Comparison of ENCODE assay signal across 8 cellular contexts in genomic region chr3:94062513-94063404, GRCh38. TPM values are rescaled to one million over a fixed set of nuclear protein-coding genes. Genes with fewer than 3 reads are reported as not detected.
DNase-seq lines count a peak whose midpoint lies in the region; ATAC-seq and TF ChIP-seq lines count a peak whose summit lies in the region.

Gene DHFR2 (minus strand): TSS chr3:94062916. CDS start chr3:94061511, 1,405 bp downstream.
Gene NSUN3 (plus strand): TSS chr3:94063061. CDS start chr3:94063127, 66 bp downstream.

- no peaks in the 10 kb centered on the region; a peak in 1 of 22 replicates for H4K20me1 ChIP-seq in BLaER1 treated with 17β-estradiol and CSF1 and Interleukin-3, amounts not matched to agents 10 nM and 100 nM

- H3K27ac ChIP-seq in BLaER1 treated with 17β-estradiol and CSF1 and Interleukin-3, amounts not matched to agents 10 nM and 100 nM: peak within 1 kb of the TSS; percentile 91 to 100 (median 96)
- H3K27ac ChIP-seq in coronary artery: peak within 1 kb of the TSS; percentile 93 to 96

- no peaks in the 10 kb centered on the region for H3K27me3 Mint-ChIP-seq in activated CD4-positive, alpha-beta T cell treated with anti-CD3 and anti-CD28 coated beads, Interleukin-2, amount 10 ng/mL, durations not matched to agents 24 days and 14 days

- peak within 1 kb of the TSS; percentile 98 for H3K4me3 Mint-ChIP-seq in activated CD4-positive, alpha-beta T cell treated with anti-CD3 and anti-CD28 coated beads, Interleukin-2, amount 10 ng/mL, durations not matched to agents 24 days and 14 days

- peak within 1 kb of the TSS; percentile 82 to 97 (median 92) for H3K4me2 ChIP-seq in BLaER1 treated with 17β-estradiol and CSF1 and Interleukin-3, amounts not matched to agents 10 nM and 100 nM

- H3K9me3 Mint-ChIP-seq in activated CD4-positive, alpha-beta T cell treated with anti-CD3 and anti-CD28 coated beads, Interleukin-2, amount 10 ng/mL, durations not matched to agents 24 days and 14 days: peaks cover 6% of the 10 kb centered on the region

- no peaks in the 10 kb centered on the region for H3K27me3 ChIP-seq in BLaER1 treated with 17β-estradiol and CSF1 and Interleukin-3, amounts not matched to agents 10 nM and 100 nM

- TF ChIP-seq CTCF in coronary artery (IDR thresholded peaks at IDR 0.05): no peak

- peaks cover 4 to 17% (median 13%) of the 10 kb centered on the region in 11 experiments; a peak in 20 of 22 replicates for H3K9me3 ChIP-seq in BLaER1 treated with 17β-estradiol and CSF1 and Interleukin-3, amounts not matched to agents 10 nM and 100 nM (replicated peaks in 1 of 11)

- H3K36me3 ChIP-seq in BLaER1 treated with 17β-estradiol and CSF1 and Interleukin-3, amounts not matched to agents 10 nM and 100 nM: peaks cover 31 to 55% (median 36%) of the 10 kb centered on the region in 11 experiments

- peak within 1 kb of the TSS; percentile 87 to 99 (median 95) for H3K9ac ChIP-seq in BLaER1 treated with 17β-estradiol and CSF1 and Interleukin-3, amounts not matched to agents 10 nM and 100 nM

- H3K27ac Mint-ChIP-seq in activated CD4-positive, alpha-beta T cell treated with anti-CD3 and anti-CD28 coated beads, Interleukin-2, amount 10 ng/mL, durations not matched to agents 24 days and 14 days: peak within 1 kb of the TSS; percentile 99

- peaks cover 43% of the 10 kb centered on the region for H3K4me1 Mint-ChIP-seq in activated CD4-positive, alpha-beta T cell treated with anti-CD3 and anti-CD28 coated beads, Interleukin-2, amount 10 ng/mL, durations not matched to agents 24 days and 14 days

- peak within 1 kb of the TSS; percentile 65 to 84 (median 72) for H3K4me3 ChIP-seq in BLaER1 treated with 17β-estradiol and CSF1 and Interleukin-3, amounts not matched to agents 10 nM and 100 nM
- peak within 1 kb of the TSS; percentile 78 for H3K4me3 ChIP-seq in coronary artery

- peaks cover 49% of the 10 kb centered on the region for H3K36me3 Mint-ChIP-seq in activated CD4-positive, alpha-beta T cell treated with anti-CD3 and anti-CD28 coated beads, Interleukin-2, amount 10 ng/mL, durations not matched to agents 24 days and 14 days (ENCODE audit: low read depth)

- ATAC-seq in GM19351 (IDR thresholded peaks at IDR 0.05; ENCODE audit: unreplicated experiment): peak; percentile 86
- peak; percentile 91 for ATAC-seq in HG03520 (IDR thresholded peaks at IDR 0.05; ENCODE audit: unreplicated experiment)
- ATAC-seq in left colon: peak; percentile 92

- intact Hi-C loops in activated CD4-positive, alpha-beta T cell treated with anti-CD3 and anti-CD28 coated beads, Interleukin-2, amount 10 ng/mL, durations not matched to agents 24 days and 14 days (cut with micrococcal nuclease): loop anchor here (1.0 kb wide), 3 partner anchors 8 to 82 kb away; partner anchors contain the start of gene ARL13B
- intact Hi-C loops in left colon (cut with DNase I, micrococcal nuclease): loop anchor here (10.0 kb wide), 2 partner anchors 48 to 88 kb away; partner anchors contain the start of gene PROS1 (in 1 of the 2)

- DNase-seq in NCI-H526 treated with DMSO at 0.1 percent for 48 hours (lab: John Stamatoyannopoulos, UW) (peak; percentile 84), coronary artery (ENCODE audit: low spot score) (peak; percentile 94), left colon (peak; percentile 91 to 96)
- DNase-seq in activated CD4-positive, alpha-beta T cell treated with anti-CD3 and anti-CD28 coated beads, Interleukin-2, amount 10 ng/mL, durations not matched to agents 24 days and 14 days: peak; percentile 95
- DNase-seq in stimulated activated CD4-positive, alpha-beta T cell treated with anti-CD3 and anti-CD28 coated beads, Interleukin-1b, Interleukin-23, amount 100 ng/mL, for 4 hours (ENCODE audit: low read depth in 2 of 2): peak; percentile 55 to 68

- H3K4me1 ChIP-seq in BLaER1 treated with 17β-estradiol and CSF1 and Interleukin-3, amounts not matched to agents 10 nM and 100 nM: peaks cover 20 to 44% (median 31%) of the 10 kb centered on the region in 10 experiments

RNA-seq across cellular contexts. Expression of gene DHFR2, which starts in this region (rescaled TPM):
- total RNA-seq in activated CD4-positive, alpha-beta T cell treated with anti-CD3 and anti-CD28 coated beads, Interleukin-2, amount 10 ng/mL, durations not matched to agents 24 days and 14 days: 10.0 and 11.3 TPM in 2 replicates
- 1 to 10 TPM; 6.6 to 7.8 TPM for total RNA-seq in left colon

RNA-seq across cellular contexts. Expression of gene NSUN3, which starts in this region (rescaled TPM):
- 15.3 and 17.9 TPM in 2 replicates for total RNA-seq in activated CD4-positive, alpha-beta T cell treated with anti-CD3 and anti-CD28 coated beads, Interleukin-2, amount 10 ng/mL, durations not matched to agents 24 days and 14 days
- 10 to 100 TPM; 20.0 to 21.9 TPM for total RNA-seq in left colon

Comparison
In these comparisons a context has a peak if more than half of its experiments do, and no peak if none do; other contexts are left out.
1. Peak in every context shown above with its lines: DNase-seq, ATAC-seq, H3K4me3 ChIP-seq and H3K27ac ChIP-seq.